ENCODE assay signal across 1 cellular context in genomic region chr1:222582099-222582774, GRCh38.
TF ChIP-seq lines count a peak whose summit lies in the region.

No MANE protein-coding gene starts in this region.

TF ChIP-seq in GM12878, 131 proteins besides CTCF, POLR2A, EP300 and RAD21:
- TF ChIP-seq PKNOX1 (IDR thresholded peaks at IDR 0.05) (peak; percentile 27; the same call in 1 of the 2 replicates), IKZF1 (conservative IDR thresholded peaks at IDR 0.05) (peak; percentile 25; the same call in 1 of the 2 replicates), RUNX3 (IDR thresholded peaks at IDR 0.05; ENCODE audit: low read length) (peak; percentile 70; the same call in 1 of the 2 replicates), JUNB (IDR thresholded peaks at IDR 0.05) (peak; percentile 68; the same call in 1 of the 2 replicates), NR2F1 (conservative IDR thresholded peaks at IDR 0.05) (0 out of 2 replicates have a peak, but pooled peaks have one; percentile 28), BRCA1 (IDR thresholded peaks at IDR 0.05; ENCODE audit: low read depth, low read length) (no peak), MTA2 (IDR thresholded peaks at IDR 0.05; ENCODE audit: low read depth) (peak; percentile 75), MAX (IDR thresholded peaks at IDR 0.05; ENCODE audit: low read depth, low read length) (no peak), IKZF2 (IDR thresholded peaks at IDR 0.05) (peak; percentile 49 to 60), CREB1 (IDR thresholded peaks at IDR 0.05; ENCODE audit: low read depth) (peak; percentile 54; the same call in 1 of the 2 replicates), SREBF1 (IDR thresholded peaks at IDR 0.05; ENCODE audit: low read length) (no peak), ATF2 (IDR thresholded peaks at IDR 0.05; ENCODE audit: low read length) (peak; percentile 55), NFIC (IDR thresholded peaks at IDR 0.05; ENCODE audit: low read depth, low read length) (peak; percentile 44; the same call in 1 of the 2 replicates), POLR2AphosphoS5 (IDR thresholded peaks at IDR 0.05; ENCODE audit: low read length) (no peak), ATF7 (IDR thresholded peaks at IDR 0.05; ENCODE audit: low read depth) (peak; percentile 48; the same call in 1 of the 2 replicates), POU2F2 (IDR thresholded peaks at IDR 0.05; ENCODE audit: borderline replicate concordance, low read depth, low read length) (peak; percentile 44; the same call in 1 of the 3 replicates), CHD2 (IDR thresholded peaks at IDR 0.05; ENCODE audit: borderline replicate concordance, low read depth, low read length) (no peak), IRF5 (IDR thresholded peaks at IDR 0.05; ENCODE audit: borderline replicate concordance) (no peak), ZBTB40 (IDR thresholded peaks at IDR 0.05; ENCODE audit: borderline replicate concordance) (no peak), CBX5 (IDR thresholded peaks at IDR 0.05; ENCODE audit: low read depth) (no peak), ZNF592 (IDR thresholded peaks at IDR 0.05) (no peak)
